1 cellular context compared by ENCODE assay signal in genomic region chr20:63052571-63053429, GRCh38.
TF ChIP-seq lines count a peak whose summit lies in the region.

No MANE protein-coding gene starts in this region.

TF ChIP-seq in K562, 482 proteins besides CTCF, POLR2A, EP300 and RAD21:
- no peak for TF ChIP-seq CREB1 (IDR thresholded peaks at IDR 0.05)
- TF ChIP-seq CREB1 (CRISPR knock-in tag; IDR thresholded peaks at IDR 0.05) = no peak
- no peak for TF ChIP-seq POLR2G (IDR thresholded peaks at IDR 0.05; ENCODE audit: low read depth, low read length)
- no peak for TF ChIP-seq MTA2 (IDR thresholded peaks at IDR 0.05; ENCODE audit: low read depth)
- TF ChIP-seq HMGN3 (IDR thresholded peaks at IDR 0.05; ENCODE audit: borderline replicate concordance, extremely low read depth, insufficient read length, low read depth, low read length) = no peak
- TF ChIP-seq ZNF23 (CRISPR knock-in tag; IDR thresholded peaks at IDR 0.05) = no peak
- no peak for TF ChIP-seq FOXK1 (CRISPR knock-in tag; IDR thresholded peaks at IDR 0.05; ENCODE audit: borderline replicate concordance)
- TF ChIP-seq HBP1 (CRISPR knock-in tag; IDR thresholded peaks at IDR 0.05) = no peak
- TF ChIP-seq ZNF253 (CRISPR knock-in tag; conservative IDR thresholded peaks at IDR 0.05) = no peak
- no peak for TF ChIP-seq BCL6 (CRISPR knock-in tag; IDR thresholded peaks at IDR 0.05)
- no peak for TF ChIP-seq ZNF143 (CRISPR knock-in tag; IDR thresholded peaks at IDR 0.05)
- TF ChIP-seq TRIM25 (IDR thresholded peaks at IDR 0.05; ENCODE audit: borderline replicate concordance) = no peak
- no peak for TF ChIP-seq AFF1 (IDR thresholded peaks at IDR 0.05; ENCODE audit: low read depth in 1 of 2, partially characterized antibody in 2 of 2)
- no peak for TF ChIP-seq FOXP1 (CRISPR knock-in tag; IDR thresholded peaks at IDR 0.05)
- TF ChIP-seq, protein P1, sequence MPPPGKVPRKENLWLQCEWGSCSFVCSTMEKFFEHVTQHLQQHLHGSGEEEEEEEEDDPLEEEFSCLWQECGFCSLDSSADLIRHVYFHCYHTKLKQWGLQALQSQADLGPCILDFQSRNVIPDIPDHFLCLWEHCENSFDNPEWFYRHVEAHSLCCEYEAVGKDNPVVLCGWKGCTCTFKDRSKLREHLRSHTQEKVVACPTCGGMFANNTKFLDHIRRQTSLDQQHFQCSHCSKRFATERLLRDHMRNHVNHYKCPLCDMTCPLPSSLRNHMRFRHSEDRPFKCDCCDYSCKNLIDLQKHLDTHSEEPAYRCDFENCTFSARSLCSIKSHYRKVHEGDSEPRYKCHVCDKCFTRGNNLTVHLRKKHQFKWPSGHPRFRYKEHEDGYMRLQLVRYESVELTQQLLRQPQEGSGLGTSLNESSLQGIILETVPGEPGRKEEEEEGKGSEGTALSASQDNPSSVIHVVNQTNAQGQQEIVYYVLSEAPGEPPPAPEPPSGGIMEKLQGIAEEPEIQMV (tag; conservative IDR thresholded peaks at IDR 0.05; ENCODE audit: low read depth) = no peak
- TF ChIP-seq, protein P2, sequence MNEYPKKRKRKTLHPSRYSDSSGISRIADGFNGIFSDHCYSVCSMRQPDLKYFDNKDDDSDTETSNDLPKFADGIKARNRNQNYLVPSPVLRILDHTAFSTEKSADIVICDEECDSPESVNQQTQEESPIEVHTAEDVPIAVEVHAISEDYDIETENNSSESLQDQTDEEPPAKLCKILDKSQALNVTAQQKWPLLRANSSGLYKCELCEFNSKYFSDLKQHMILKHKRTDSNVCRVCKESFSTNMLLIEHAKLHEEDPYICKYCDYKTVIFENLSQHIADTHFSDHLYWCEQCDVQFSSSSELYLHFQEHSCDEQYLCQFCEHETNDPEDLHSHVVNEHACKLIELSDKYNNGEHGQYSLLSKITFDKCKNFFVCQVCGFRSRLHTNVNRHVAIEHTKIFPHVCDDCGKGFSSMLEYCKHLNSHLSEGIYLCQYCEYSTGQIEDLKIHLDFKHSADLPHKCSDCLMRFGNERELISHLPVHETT (CRISPR knock-in tag; conservative IDR thresholded peaks at IDR 0.05 in 1 of 2, IDR thresholded peaks at IDR 0.05 in 1 of 2) = no peak
- TF ChIP-seq PREB (CRISPR knock-in tag; IDR thresholded peaks at IDR 0.05) = no peak
TF ChIP-seq in K562: peak in this region for 0.
